In genomic region chr10:96797485-96797884, GRCh38 we compare ENCODE assay signal across 9 cellular contexts.
"Had no signal": no experiment of that assay in that cellular context is flagged by ENCODE, and none has a peak within 500 bp of the region (broad histone marks: within the 10 kb centered on the region; RNA-seq: fewer than 3 reads in every experiment).

No MANE protein-coding gene starts in this region.

- DNase-seq: H9, HCEC 1CT, IMR-90, KG1 had no signal

- H3K4me2 ChIP-seq: GM23338 had no signal

- ATAC-seq: GM23338, K562 had no signal

- H3K27ac ChIP-seq: HL-60 had no signal

- H3K4me3 ChIP-seq: GM23338, K562 had no signal

- FAIRE-seq: H1, H54, K562 had no signal
